ENCODE assay signal across 24 cellular contexts in the genomic region with DNA sequence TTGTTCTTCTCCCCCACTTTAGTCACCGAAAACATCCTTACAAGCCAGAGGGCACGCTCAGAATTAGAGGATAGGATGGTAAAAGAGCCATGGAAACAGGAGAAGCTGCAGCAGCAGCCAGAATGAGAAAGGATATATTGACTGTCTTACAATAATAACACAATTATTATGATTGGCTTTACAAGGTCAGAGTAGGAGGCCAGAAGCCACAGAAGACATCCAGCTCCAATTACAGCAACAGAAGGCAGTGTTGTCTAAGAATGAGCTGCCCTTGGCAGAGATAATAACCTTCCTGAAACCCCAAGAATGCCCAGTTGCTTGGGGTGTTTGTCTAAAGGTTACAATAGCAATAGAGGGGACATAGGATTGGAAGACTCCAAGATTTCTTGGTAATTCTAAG.
A peak's percentile ranks its signal among the peaks of the same experiment; 100 is the strongest.
DNase-seq lines count a peak whose midpoint lies in the region; ATAC-seq and TF ChIP-seq lines count a peak whose summit lies in the region.
"Had no signal": no experiment of that assay in that cellular context is flagged by ENCODE, and none has a peak within 500 bp of the region (broad histone marks: within the 10 kb centered on the region; RNA-seq: fewer than 3 reads in every experiment).

No MANE protein-coding gene starts in this region.

- no peak for ATAC-seq in GM19324 (IDR thresholded peaks at IDR 0.05; ENCODE audit: low FRiP score, unreplicated experiment)
- no peak for ATAC-seq in GM18519 (IDR thresholded peaks at IDR 0.05; ENCODE audit: low FRiP score, unreplicated experiment)
- ATAC-seq: HCT116, Panc1 had no signal

- H3K4me1 ChIP-seq in HUES6 (ENCODE audit: control insufficient read depth, insufficient read depth, low read length), result peaks cover 36% of the 10 kb centered on the region
- H3K4me1 ChIP-seq in A673 (ENCODE audit: insufficient read depth, low read length, poor library complexity, severe bottlenecking), result no peaks in the 10 kb centered on the region
- H3K4me1 ChIP-seq: BLaER1 treated with 17β-estradiol and CSF1 and Interleukin-3, amounts not matched to agents 10 nM and 100 nM had no signal

- H3K27me3 ChIP-seq in HUES6 (ENCODE audit: control insufficient read depth, insufficient read depth, low read length) (no peaks in the 10 kb centered on the region), A673 (replicated peaks; ENCODE audit: insufficient read depth, low read depth, low read length, poor library complexity) (peaks cover 34% of the 10 kb centered on the region)
- H3K27me3 ChIP-seq: BLaER1 treated with 17β-estradiol and CSF1 and Interleukin-3, amounts not matched to agents 10 nM and 100 nM had no signal

- CTCF ChIA-PET in A673 (lab: Charles Lee), result no interaction called here

- H3K4me3 Mint-ChIP-seq in osteocyte (ENCODE audit: unreplicated experiment) (no peak overlapping the region), type B pancreatic cell (no peak overlapping the region)
- H3K4me3 Mint-ChIP-seq: CD4-positive, alpha-beta T cell had no signal

- H3K27ac ChIP-seq in HUES6 (ENCODE audit: low read depth, low read length), result peak overlapping the region; percentile 44
- no peak overlapping the region for H3K27ac ChIP-seq in A673 (ENCODE audit: low read depth, low read length, poor library complexity, severe bottlenecking)
- H3K27ac ChIP-seq: BLaER1 treated with 17β-estradiol and CSF1 and Interleukin-3, amounts not matched to agents 10 nM and 100 nM; HL-60; RWPE1 had no signal

- H3K36me3 Mint-ChIP-seq in osteocyte (ENCODE audit: unreplicated experiment) (no peaks in the 10 kb centered on the region), type B pancreatic cell (no peaks in the 10 kb centered on the region)

- no TSS peak for BruUV-seq in A673 (replicated peaks; lab: Mats Ljungman, UMichigan)

- peaks cover 25% of the 10 kb centered on the region for H3K27me3 Mint-ChIP-seq in osteocyte (ENCODE audit: unreplicated experiment)
- H3K27me3 Mint-ChIP-seq in type B pancreatic cell, result no peaks in the 10 kb centered on the region

- no peaks in the 10 kb centered on the region for H3K36me3 ChIP-seq in HUES6 (ENCODE audit: control insufficient read depth, insufficient read depth, low read length)
- no peaks in the 10 kb centered on the region for H3K36me3 ChIP-seq in A673 (ENCODE audit: insufficient read depth, low read length, poor library complexity, severe bottlenecking)
- H3K36me3 ChIP-seq: BLaER1 treated with 17β-estradiol and CSF1 and Interleukin-3, amounts not matched to agents 10 nM and 100 nM; MG63 had no signal

- H3K4me1 Mint-ChIP-seq in osteocyte (ENCODE audit: unreplicated experiment) (peaks cover 20% of the 10 kb centered on the region), type B pancreatic cell (ENCODE audit: unreplicated experiment) (peaks cover 15% of the 10 kb centered on the region)

- H3K9me3 ChIP-seq in HUES6 (ENCODE audit: control insufficient read depth, insufficient read depth, low read depth, low read length), result peaks cover 14% of the 10 kb centered on the region
- H3K9me3 ChIP-seq in A673 (ENCODE audit: low read depth, low read length, poor library complexity, severe bottlenecking), result no peaks in the 10 kb centered on the region
- H3K9me3 ChIP-seq: MG63 had no signal

- POLR2A ChIA-PET in A673 (lab: Charles Lee; ENCODE audit: low non-redundant PET), result no interaction called here

- H3K27ac Mint-ChIP-seq in osteocyte (ENCODE audit: unreplicated experiment) (peak overlapping the region; percentile 35), type B pancreatic cell (peak overlapping the region; percentile 37)
- H3K27ac Mint-ChIP-seq: CD4-positive, alpha-beta T cell had no signal

- intact Hi-C loops in A673 (cut with micrococcal nuclease; ENCODE audit: unreplicated experiment), result no loop called here

- TF ChIP-seq CTCF in osteocyte (IDR thresholded peaks at IDR 0.05) (no peak), type B pancreatic cell (conservative IDR thresholded peaks at IDR 0.05) (no peak), A673 (conservative IDR thresholded peaks at IDR 0.05; ENCODE audit: low read depth, low read length) (no peak)

- no peak overlapping the region for H3K9ac ChIP-seq in HUES6 (ENCODE audit: low read length)
- H3K9ac ChIP-seq: BLaER1 treated with 17β-estradiol and CSF1 and Interleukin-3, amounts not matched to agents 10 nM and 100 nM had no signal

- H3K9me3 Mint-ChIP-seq in osteocyte (ENCODE audit: unreplicated experiment) (no peaks in the 10 kb centered on the region), type B pancreatic cell (no peaks in the 10 kb centered on the region)
- H3K9me3 Mint-ChIP-seq: CD4-positive, alpha-beta T cell had no signal

- H3K4me3 ChIP-seq in HUES6 (ENCODE audit: low read depth, low read length), result peak overlapping the region; percentile 9; the same call in 1 of the 2 replicates
- no peak overlapping the region for H3K4me3 ChIP-seq in A673 (ENCODE audit: low read depth, low read length, poor library complexity, severe bottlenecking)
- H3K4me3 ChIP-seq: BLaER1 treated with 17β-estradiol and CSF1 and Interleukin-3, amounts not matched to agents 10 nM and 100 nM; MG63 had no signal

- DNase-seq in fibroblast of gingiva (ENCODE audit: low read depth) (peak; percentile 23), osteocyte (ENCODE audit: extremely low spot score, unreplicated experiment) (no peak), type B pancreatic cell (ENCODE audit: extremely low spot score, unreplicated experiment) (no peak), A673 (ENCODE audit: low spot score) (no peak)
- DNase-seq in activated CD4-positive, alpha-beta T cell treated with anti-CD3 and anti-CD28 coated beads for 48 hours, result no peak
- DNase-seq: AML-193; CD4-positive, alpha-beta T cell; GOT3; KBM-7; MG63; NCI-H1105 treated with DMSO at 0.1 percent for 48 hours; NCI-H146; NCI-H1930; NCI-H446 treated with DMSO at 0.1 percent for 48 hours; NCI-H526 treated with DMSO at 0.1 percent for 48 hours; SHP77 had no signal
